9 cellular contexts compared by ENCODE assay signal in the genomic region with DNA sequence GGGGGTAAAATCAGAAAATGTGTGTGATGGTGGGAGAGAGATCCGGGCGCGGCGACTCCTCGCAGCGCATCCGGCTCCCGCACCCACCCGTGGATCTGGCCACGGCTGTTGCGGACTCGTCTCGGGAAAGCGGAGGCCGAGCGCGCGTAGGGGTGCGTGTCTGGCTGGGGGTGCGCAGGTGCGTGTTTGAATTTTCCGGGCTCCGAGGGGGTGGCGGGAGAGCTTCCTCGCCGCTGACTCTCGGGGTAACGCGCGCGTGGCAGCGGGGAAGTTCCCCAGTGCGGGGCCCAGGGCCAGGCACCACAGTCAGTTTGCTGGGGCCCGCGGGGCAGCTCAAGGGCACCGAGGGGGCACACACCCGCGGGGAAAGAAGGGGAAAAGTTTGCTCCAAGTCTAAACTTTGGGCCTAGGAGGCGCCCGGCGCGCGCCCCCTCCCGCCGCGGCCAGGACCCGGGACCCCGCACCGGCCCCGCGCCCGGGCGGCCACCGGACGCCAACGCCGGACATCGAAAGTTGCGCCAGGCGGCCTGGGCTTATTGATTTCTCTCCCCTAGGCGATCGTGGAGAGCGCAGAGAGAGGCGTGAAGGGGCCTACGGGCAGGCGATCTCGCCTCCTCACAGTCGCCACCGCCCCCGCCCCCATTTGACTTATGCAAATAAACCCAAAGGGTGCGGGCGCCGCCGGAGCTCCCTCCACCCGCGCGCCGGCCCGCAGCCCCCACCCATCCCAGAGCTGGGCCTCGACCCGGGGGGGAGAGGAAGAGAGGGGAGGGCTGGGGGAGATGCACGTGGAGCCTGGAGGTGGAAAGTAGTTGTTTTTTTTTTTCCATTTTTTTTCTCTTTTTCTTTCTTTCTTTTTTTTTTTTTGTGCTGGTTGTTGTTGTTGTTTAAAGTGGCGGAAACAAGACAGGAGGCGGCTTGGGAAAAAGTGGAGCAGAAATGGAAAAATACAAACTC. TPM values are rescaled to one million over a fixed set of nuclear protein-coding genes. Genes with fewer than 3 reads are reported as not detected.
DNase-seq lines count a peak whose midpoint lies in the region; ATAC-seq, FAIRE-seq and TF ChIP-seq lines count a peak whose summit lies in the region.
"Had no signal": no experiment of that assay in that cellular context is flagged by ENCODE, and none has a peak within 500 bp of the region (broad histone marks: within the 10 kb centered on the region; RNA-seq: fewer than 3 reads in every experiment).

No MANE protein-coding gene starts in this region.

- POLR2A ChIA-PET in GM12878 (lab: Charles Lee): no interaction called here

- no peak for TF ChIP-seq EP300 in GM12878 (IDR thresholded peaks at IDR 0.05; ENCODE audit: borderline replicate concordance in 1 of 2, control insufficient read depth in 1 of 2, low read depth in 2 of 2, low read length in 2 of 2)

- peak overlapping the region; percentile 34 for H2AFZ ChIP-seq in GM12878 (ENCODE audit: control insufficient read depth, low read depth, low read length)

- BruUV-seq in GM12878 (replicated peaks; lab: Mats Ljungman, UMichigan): no TSS peak

- no peak for TF ChIP-seq RAD21 in GM12878 (IDR thresholded peaks at IDR 0.05; ENCODE audit: insufficient read depth, low read depth, low read length)

- DNase-seq in Daoy (ENCODE audit: low read depth) (peak; percentile 73), T-helper 9 cell (peak; percentile 45), GM12878 (ENCODE audit: low read depth, low spot score) (no peak), iPS-NIHi11 (ENCODE audit: low spot score) (peak; percentile 53)

- in situ Hi-C loops in GM12878 (cut with MboI): no loop called here

- H3K27me3 ChIP-seq in HUES64 (ENCODE audit: insufficient read depth, low read length) (peaks cover 32% of the 10 kb centered on the region), GM12878 (replicated peaks in 1 of 2; ENCODE audit: control insufficient read depth in 2 of 2, insufficient read depth in 2 of 2, low read length in 1 of 2) (peaks cover 12 to 34% of the 10 kb centered on the region in 2 experiments), skeletal muscle tissue (ENCODE audit: control insufficient read depth in 3 of 3, insufficient read depth in 3 of 3, low read length in 3 of 3) (no peaks in the 10 kb centered on the region)

- peak overlapping the region; percentile 84 for H3K4me2 ChIP-seq in GM12878 (ENCODE audit: control insufficient read depth, insufficient read depth)

- RAD21 ChIA-PET in GM12878 (lab: Charles Lee; ENCODE audit: unreplicated experiment): interaction anchor here (0.5 kb wide), 1 partner anchor 589 kb away, joined by 3 read pairs; no protein-coding TSS in a partner anchor

- ATAC-seq in GM12878 (peak; percentile 38), GM21825 (IDR thresholded peaks at IDR 0.05; ENCODE audit: unreplicated experiment) (no peak), GM19467 (IDR thresholded peaks at IDR 0.05; ENCODE audit: unreplicated experiment) (no peak)

- H3K4me3 ChIP-seq in HUES64 (ENCODE audit: low read length) (peak overlapping the region; percentile 67), GM12878 (peak overlapping the region; percentile 67), skeletal muscle tissue (ENCODE audit: low read length in 3 of 3) (peak overlapping the region; percentile 83 to 86 (median 86))

- H3K9ac ChIP-seq in HUES64 (ENCODE audit: low read depth, low read length) (peak overlapping the region; percentile 82), GM12878 (ENCODE audit: control insufficient read depth, insufficient read depth, low read length) (peak overlapping the region; percentile 4; the same call in 1 of the 2 replicates), skeletal muscle tissue (ENCODE audit: low read depth in 1 of 3, low read length in 3 of 3) (peak overlapping the region; percentile 86 to 93 (median 88))

- CTCF ChIA-PET in GM12878 (lab: Yijun Ruan, JAX): no interaction called here

- H3K27ac ChIP-seq in HUES64 (ENCODE audit: low read depth, low read length) (peak overlapping the region; percentile 84; the same call in 1 of the 2 replicates), GM12878 (ENCODE audit: control insufficient read depth, insufficient read depth) (no peak overlapping the region), skeletal muscle tissue (ENCODE audit: low read depth, low read length) (peak overlapping the region; percentile 94)

- no peak for TF ChIP-seq POLR2A in GM12878 (IDR thresholded peaks at IDR 0.05; ENCODE audit: low read depth, low read length)

- no peaks in the 10 kb centered on the region for H4K20me1 ChIP-seq in GM12878 (ENCODE audit: control insufficient read depth, insufficient read depth)

- H3K4me1 ChIP-seq in HUES64 (ENCODE audit: insufficient read depth, low read length) (peaks cover 29% of the 10 kb centered on the region), GM12878 (ENCODE audit: control insufficient read depth, insufficient read depth, low read length) (peaks cover 9% of the 10 kb centered on the region), skeletal muscle tissue (ENCODE audit: control insufficient read depth in 3 of 3, insufficient read depth in 3 of 3, low read length in 3 of 3) (peaks cover 3 to 6% (median 4%) of the 10 kb centered on the region in 3 donors)

- FAIRE-seq in GM12878 (lab: Jason Lieb, UNC): no peak
- FAIRE-seq: endometrium had no signal

- H3K79me2 ChIP-seq in GM12878 (ENCODE audit: control insufficient read depth, insufficient read depth, low read length): no peaks in the 10 kb centered on the region

- H3K9me3 ChIP-seq in HUES64 (ENCODE audit: insufficient read depth, low read depth, low read length) (no peaks in the 10 kb centered on the region), GM12878 (replicated peaks; ENCODE audit: control insufficient read depth, insufficient read depth, low read length) (no peaks in the 10 kb centered on the region), skeletal muscle tissue (ENCODE audit: control insufficient read depth in 3 of 3, low read length in 3 of 3) (no peaks in the 10 kb centered on the region)

- SMC1A ChIA-PET in GM12878 (lab: Charles Lee; ENCODE audit: uncharacterized antibody, unreplicated experiment): no interaction called here

- H3K36me3 ChIP-seq in HUES64 (ENCODE audit: insufficient read depth, low read length): no peaks in the 10 kb centered on the region
- H3K36me3 ChIP-seq in GM12878 (ENCODE audit: control insufficient read depth in 2 of 2, insufficient read depth in 2 of 2, low read length in 1 of 2): no peaks in the 10 kb centered on the region
- no peaks in the 10 kb centered on the region for H3K36me3 ChIP-seq in skeletal muscle tissue (ENCODE audit: control insufficient read depth in 3 of 3, insufficient read depth in 3 of 3, low read length in 3 of 3)

- under 1% methylated on average over 80 of the region's 84 CpGs for WGBS in HUES64
- 6% methylated on average over 64 of the region's 84 CpGs for WGBS in GM12878 (ENCODE audit: insufficient coverage, insufficient replicate concordance, low lambda C conversion rate, missing lambda C conversion rate)

- intact Hi-C loops in GM12878 (cut with micrococcal nuclease; ENCODE audit: unreplicated experiment): loop anchor here (10.0 kb wide), 1 partner anchor 448 kb away; no protein-coding TSS in a partner anchor

- no peak for TF ChIP-seq CTCF in GM12878 (IDR thresholded peaks at IDR 0.05 in 2 of 3, conservative IDR thresholded peaks at IDR 0.05 in 1 of 3; ENCODE audit: control insufficient read depth in 2 of 3, extremely low read depth in 1 of 3, insufficient read depth in 1 of 3, low read depth in 3 of 3, low read length in 3 of 3)

TF ChIP-seq in GM12878, 131 proteins besides CTCF, POLR2A, EP300 and RAD21:
- TF ChIP-seq SMARCA5 (IDR thresholded peaks at IDR 0.05) (no peak), POU2F2 (IDR thresholded peaks at IDR 0.05; ENCODE audit: borderline replicate concordance, low read depth, low read length) (0 out of 3 replicates have a peak, but pooled peaks have one; percentile 32), HDAC6 (IDR thresholded peaks at IDR 0.05; ENCODE audit: unreplicated experiment) (peak; percentile 43)

RNA-seq across cellular contexts. Expression of a gene that starts 0.6 kb away (rescaled TPM):
- total RNA-seq in Daoy (2014; rRNA removed; shearing (Covaris generic)): 34.3 and 42.6 TPM in 2 replicates
- 19.3 TPM for polyA plus RNA-seq in HUES64 (2013, experiment 1 of 2)
- 18.6 TPM for polyA plus RNA-seq in HUES64 (2013, experiment 2 of 2)
- total RNA-seq in GM12878 (2013; cell fraction: nucleolus; rRNA removed): 0.49 and 1.2 TPM in 2 replicates
- total RNA-seq in GM12878 (2014; rRNA removed): 0.51 and 0.54 TPM in 2 replicates
- 0.27 and 0.64 TPM in 2 replicates for total RNA-seq in GM12878 (2014; rRNA removed; fragmentation: Illumina TruSeq; extraction: Trizol)
- 0.90 and 1.6 TPM in 2 replicates for total RNA-seq in GM12878 (2021)
- 1.1 TPM for polyA plus RNA-seq in GM12878 (2011; ENCODE audit: low read depth)
- polyA plus RNA-seq in GM12878 (2011; rRNA removed): 0.10 TPM in 1 of 2 replicates, not detected in the other
- polyA plus RNA-seq in GM12878 (2011; cell fraction: cytosol; rRNA removed): 0.04 and 0.08 TPM in 2 replicates
- polyA plus RNA-seq in GM12878 (2011; cell fraction: nucleus; rRNA removed): 0.13 TPM in 1 of 2 replicates, not detected in the other
- 1.1 and 1.2 TPM in 2 replicates for polyA plus RNA-seq in GM12878 (2012)
- 0.21 and 0.36 TPM in 2 replicates for polyA plus RNA-seq in GM12878 (2014; fragmentation: Illumina TruSeq; extraction: Trizol)
- polyA plus RNA-seq in GM12878 (2014; fragmentation: Nextera tagmentation; extraction: Ambion mirVana): under 1 TPM; 0.13 to 0.14 TPM
- 0.05 and 0.14 TPM in 2 replicates for polyA plus RNA-seq in GM12878 (2014; rRNA removed)
- polyA plus RNA-seq in GM12878 (2016; fragmentation: Nextera tagmentation; extraction: Ambion mirVana): under 1 TPM in 1 of 2 experiments, not detected in 1; 0.20 TPM
- polyA minus RNA-seq in GM12878 (2011; rRNA and poly(A)+ RNA removed): 0.15 and 0.36 TPM in 2 replicates
- polyA minus RNA-seq in GM12878 (2011; cell fraction: cytosol; rRNA and poly(A)+ RNA removed): 2.6 TPM in 1 of 2 replicates, not detected in the other
- 0.48 and 1.1 TPM in 2 replicates for polyA minus RNA-seq in GM12878 (2011; cell fraction: nucleus; rRNA and poly(A)+ RNA removed)
- 36.0 TPM for total RNA-seq in skeletal muscle tissue

Comparison
In these comparisons a context has a peak if more than half of its experiments do, and no peak if none do; other contexts are left out.
1. H3K9ac ChIP-seq: peak in every context shown above with its lines; median percentile 88 in skeletal muscle tissue; 82 in HUES64; 4 in GM12878.
2. RNA of a gene that starts 0.6 kb away (total RNA-seq): 34.3 to 42.6 TPM in Daoy and 36.0 TPM in skeletal muscle tissue (single experiment); 0.27 to 1.6 TPM in GM12878; every median in the first group is over 10 times any median in the second.
3. Peak in every context shown above with its lines, with median percentiles within 50 percentile points of each other: H3K4me3 ChIP-seq.